Comparison of ENCODE assay signal across 16 cellular contexts in the genomic region with DNA sequence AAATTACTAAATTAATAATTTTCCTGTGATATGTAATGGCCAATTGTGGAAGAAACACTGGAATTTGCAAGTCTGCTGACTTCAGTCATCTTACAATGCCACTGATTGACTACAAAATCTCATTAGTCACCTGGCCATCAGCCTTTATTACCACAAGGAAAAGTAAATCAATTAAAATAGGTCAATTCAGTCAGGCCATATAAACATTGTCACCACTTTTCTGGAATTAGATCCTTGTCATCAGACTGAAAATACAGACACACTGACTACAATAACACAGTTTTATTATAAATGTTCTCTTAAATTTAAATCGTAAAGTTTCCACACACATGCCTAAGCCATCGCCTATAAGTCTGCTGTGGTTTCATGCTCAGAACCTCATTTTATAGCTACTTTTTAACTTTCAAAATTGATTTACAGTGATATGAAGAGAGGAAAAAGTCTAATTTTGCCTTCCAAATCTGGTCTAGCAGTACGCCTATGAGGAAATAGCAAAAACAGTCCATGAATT. TPM values are rescaled to one million over a fixed set of nuclear protein-coding genes. Genes with fewer than 3 reads are reported as not detected.
DNase-seq lines count a peak whose midpoint lies in the region; ATAC-seq and TF ChIP-seq lines count a peak whose summit lies in the region.
"Had no signal": no experiment of that assay in that cellular context is flagged by ENCODE, and none has a peak within 500 bp of the region (broad histone marks: within the 10 kb centered on the region; RNA-seq: fewer than 3 reads in every experiment).

No MANE protein-coding gene starts in this region.

- no peaks in the 10 kb centered on the region for H3K27me3 ChIP-seq in PC-3 (ENCODE audit: low read length)
- H3K27me3 ChIP-seq: BLaER1 had no signal

- H3K36me3 ChIP-seq in HEK293 (ENCODE audit: control insufficient read depth in 2 of 2, insufficient read depth in 1 of 2, low read length in 2 of 2) (no peaks in the 10 kb centered on the region; a peak in 1 of 3 replicates), PC-3 (ENCODE audit: low read depth, low read length) (no peaks in the 10 kb centered on the region; the same call in 1 of the 2 replicates)

- no peak overlapping the region for H3K4me2 ChIP-seq in PC-3 (ENCODE audit: low read length)
- H3K4me2 ChIP-seq: BLaER1 had no signal

- no peaks in the 10 kb centered on the region for H4K20me1 ChIP-seq in PC-3 (ENCODE audit: low read length)
- H4K20me1 ChIP-seq: BLaER1 had no signal

- no peak overlapping the region for H2AFZ ChIP-seq in PC-3 (ENCODE audit: low read length)
- H2AFZ ChIP-seq: GM23248 had no signal

- no peak for DNase-seq in PC-3
- DNase-seq in dedifferentiated amniotic fluid mesenchymal stem cell (ENCODE audit: extremely low spot score) = no peak
- DNase-seq in DMS79 treated with DMSO at 0.1 percent for 48 hours (lab: John Stamatoyannopoulos, UW) = no peak
- DNase-seq: CD4-positive, alpha-beta T cell; CD8-positive, alpha-beta memory T cell; DMS 273 treated with DMSO at 0.1 percent for 48 hours; DMS79; GM23248; H7; HCEC 1CT; HFFc6 had no signal

- CTCF ChIA-PET in HEK293 (lab: Yijun Ruan, JAX) (no interaction called here), PC-3 (lab: Charles Lee) (no interaction called here)

- no peak overlapping the region for H3K4me3 ChIP-seq in HEK293 (ENCODE audit: low read depth, low read length)
- no peak overlapping the region for H3K4me3 ChIP-seq in PC-3 (ENCODE audit: low read length)
- H3K4me3 ChIP-seq: BLaER1, GM23248 had no signal

- H3K9me3 ChIP-seq in HEK293 (ENCODE audit: control insufficient read depth, insufficient read depth, low read depth, low read length) (no peaks in the 10 kb centered on the region), PC-3 (ENCODE audit: low read length) (no peaks in the 10 kb centered on the region)
- H3K9me3 ChIP-seq: BLaER1 had no signal

- H3K79me2 ChIP-seq in PC-3 (ENCODE audit: low read length) = no peaks in the 10 kb centered on the region

- no TSS peak for BruUV-seq in PC-3 (replicated peaks; lab: Mats Ljungman, UMichigan)

- no peaks in the 10 kb centered on the region; the same call in 1 of the 2 replicates for H3K4me1 ChIP-seq in HEK293 (ENCODE audit: control insufficient read depth, insufficient read depth, low read length)
- no peaks in the 10 kb centered on the region for H3K4me1 ChIP-seq in PC-3 (ENCODE audit: insufficient read depth, low read length)
- H3K4me1 ChIP-seq: BLaER1 had no signal

- intact Hi-C loops in PC-3 (cut with micrococcal nuclease) = loop anchor here (1.0 to 2.0 kb wide), 2 partner anchors 17 to 62 kb away; no protein-coding TSS in a partner anchor

- ATAC-seq in PC-3 (peak; percentile 91), SK-N-SH treated with all-trans-retinoic acid at 6 μM for 48 hours (no peak)

- POLR2A ChIA-PET in HEK293 (lab: Yijun Ruan, JAX) (no interaction called here), PC-3 (lab: Charles Lee; ENCODE audit: unreplicated experiment) (no interaction called here)

- no peak overlapping the region for H3K9ac ChIP-seq in PC-3 (ENCODE audit: low read length)
- H3K9ac ChIP-seq: BLaER1, GM23248 had no signal

- TF ChIP-seq CTCF in HEK293 (tag by site-specific recombination; IDR thresholded peaks at IDR 0.05) (no peak), PC-3 (conservative IDR thresholded peaks at IDR 0.05; ENCODE audit: low read depth, low read length) (no peak), VCaP (conservative IDR thresholded peaks at IDR 0.05) (no peak)

- no peaks in the 10 kb centered on the region for H3F3A ChIP-seq in PC-3 (ENCODE audit: low read length, unreplicated experiment)

- H3K9me2 ChIP-seq in PC-3 (replicated peaks; ENCODE audit: low read length) = no peaks in the 10 kb centered on the region

- H3K27ac ChIP-seq in HEK293 (ENCODE audit: extremely low read depth, low read depth, low read length) (no peak overlapping the region), PC-3 (ENCODE audit: low read length) (no peak overlapping the region), VCaP (peak overlapping the region; percentile 13; the same call in 1 of the 2 replicates)
- H3K27ac ChIP-seq: BLaER1, C4-2B, GM23248 had no signal

TF ChIP-seq in HEK293, 187 proteins besides CTCF, POLR2A, EP300 and RAD21:
- TF ChIP-seq, protein P1, sequence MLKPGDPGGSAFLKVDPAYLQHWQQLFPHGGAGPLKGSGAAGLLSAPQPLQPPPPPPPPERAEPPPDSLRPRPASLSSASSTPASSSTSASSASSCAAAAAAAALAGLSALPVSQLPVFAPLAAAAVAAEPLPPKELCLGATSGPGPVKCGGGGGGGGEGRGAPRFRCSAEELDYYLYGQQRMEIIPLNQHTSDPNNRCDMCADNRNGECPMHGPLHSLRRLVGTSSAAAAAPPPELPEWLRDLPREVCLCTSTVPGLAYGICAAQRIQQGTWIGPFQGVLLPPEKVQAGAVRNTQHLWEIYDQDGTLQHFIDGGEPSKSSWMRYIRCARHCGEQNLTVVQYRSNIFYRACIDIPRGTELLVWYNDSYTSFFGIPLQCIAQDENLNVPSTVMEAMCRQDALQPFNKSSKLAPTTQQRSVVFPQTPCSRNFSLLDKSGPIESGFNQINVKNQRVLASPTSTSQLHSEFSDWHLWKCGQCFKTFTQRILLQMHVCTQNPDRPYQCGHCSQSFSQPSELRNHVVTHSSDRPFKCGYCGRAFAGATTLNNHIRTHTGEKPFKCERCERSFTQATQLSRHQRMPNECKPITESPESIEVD (tag by site-specific recombination; IDR thresholded peaks at IDR 0.05) = peak; percentile 51
- no peak for TF ChIP-seq GLI4 (tag by site-specific recombination; IDR thresholded peaks at IDR 0.05)

TF ChIP-seq in SK-N-SH treated with all-trans-retinoic acid at 6 μM for 48 hours, 23 proteins besides CTCF, POLR2A, EP300 and RAD21:
- TF ChIP-seq TSHZ2 (CRISPR knock-in tag; IDR thresholded peaks at IDR 0.05) (no peak), ESRRG (CRISPR knock-in tag; IDR thresholded peaks at IDR 0.05) (no peak), SNAI2 (CRISPR knock-in tag; IDR thresholded peaks at IDR 0.05) (no peak), ZNF8 (CRISPR knock-in tag; IDR thresholded peaks at IDR 0.05) (no peak), ZNF70 (CRISPR knock-in tag; IDR thresholded peaks at IDR 0.05) (no peak), CSDC2 (CRISPR knock-in tag; IDR thresholded peaks at IDR 0.05) (no peak), TOX (CRISPR knock-in tag; IDR thresholded peaks at IDR 0.05; ENCODE audit: borderline replicate concordance) (no peak), ZNF565 (CRISPR knock-in tag; conservative IDR thresholded peaks at IDR 0.05; ENCODE audit: low read depth) (no peak)

RNA-seq across cellular contexts. Expression of gene RTKN2, which starts 54.2 kb away (rescaled TPM):
- total RNA-seq in PC-3 (2014; rRNA removed) = 24.8 and 26.6 TPM in 2 replicates
